In the genomic region with DNA sequence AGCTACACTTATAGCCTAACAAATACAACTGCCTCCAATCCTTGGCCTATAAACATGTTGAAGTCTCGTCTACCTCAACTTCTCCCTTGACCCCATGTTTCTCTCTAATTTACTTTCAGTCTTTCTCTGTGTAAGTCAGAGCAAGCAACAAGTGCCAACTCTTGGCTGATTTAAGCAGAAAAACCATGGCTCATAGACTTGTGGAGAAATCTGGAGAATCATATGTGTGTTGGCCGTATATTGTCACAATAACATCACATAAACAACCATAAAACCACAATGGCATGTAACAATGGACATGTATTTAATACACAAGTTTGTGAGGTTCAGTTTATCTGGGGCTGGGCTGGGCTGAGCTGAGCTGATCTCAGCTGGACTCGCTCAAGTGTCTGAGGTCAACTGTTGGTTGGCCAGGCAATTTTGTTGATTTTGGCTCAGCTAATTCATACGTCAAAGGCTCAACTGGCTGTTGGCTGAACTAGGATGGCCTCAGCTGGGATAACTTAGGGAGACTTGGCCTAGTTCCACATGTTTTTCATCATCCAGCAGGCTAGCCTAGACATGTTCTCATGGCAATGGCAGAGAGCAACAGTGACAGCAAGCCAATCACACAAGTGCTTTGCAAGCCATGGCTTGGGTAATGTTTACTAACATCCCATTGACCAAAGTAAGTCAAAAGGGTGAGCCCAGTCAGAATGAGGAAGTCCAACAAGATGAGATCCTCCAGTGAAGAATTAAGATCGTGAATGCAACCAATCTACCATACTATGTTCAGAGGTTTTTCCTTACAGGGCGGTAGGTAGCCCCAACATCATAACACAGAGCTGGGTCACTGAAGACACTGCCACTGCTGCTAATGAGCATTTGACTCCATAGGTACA, we compare ENCODE assay signal across 8 cellular contexts. TPM values are rescaled to one million over a fixed set of nuclear protein-coding genes. Genes with fewer than 3 reads are reported as not detected.
DNase-seq lines count a peak whose midpoint lies in the region; ATAC-seq and TF ChIP-seq lines count a peak whose summit lies in the region.

No MANE protein-coding gene starts in this region.

- H3K4me1 ChIP-seq in A673 (ENCODE audit: insufficient read depth, low read length, poor library complexity, severe bottlenecking) = peaks cover 8% of the 10 kb centered on the region

- intact Hi-C loops in posterior vena cava (cut with DNase I) (no loop called here), A673 (cut with micrococcal nuclease; ENCODE audit: unreplicated experiment) (no loop called here)

- no peak overlapping the region for H3K4me3 ChIP-seq in fibroblast of villous mesenchyme (ENCODE audit: low read depth, low read length)
- H3K4me3 ChIP-seq in A673 (ENCODE audit: low read depth, low read length, poor library complexity, severe bottlenecking) = no peak overlapping the region

- ATAC-seq in SK-N-SH treated with all-trans-retinoic acid at 6 μM for 48 hours = peak; percentile 69

- CTCF ChIA-PET in A673 (lab: Charles Lee) = no interaction called here

- POLR2A ChIA-PET in A673 (lab: Charles Lee; ENCODE audit: low non-redundant PET) = no interaction called here

- no peaks in the 10 kb centered on the region for H3K27me3 ChIP-seq in A673 (replicated peaks; ENCODE audit: insufficient read depth, low read depth, low read length, poor library complexity)

- H3K9me3 ChIP-seq in A673 (ENCODE audit: low read depth, low read length, poor library complexity, severe bottlenecking) = no peaks in the 10 kb centered on the region

- in situ Hi-C loops in G401 (cut with HindIII; ENCODE audit: low sequenced_read_pairs) = no loop called here

- BruUV-seq in A673 (replicated peaks; lab: Mats Ljungman, UMichigan) = no TSS peak

- no peak overlapping the region for H3K27ac ChIP-seq in A673 (ENCODE audit: low read depth, low read length, poor library complexity, severe bottlenecking)

- no peaks in the 10 kb centered on the region for H3K36me3 ChIP-seq in A673 (ENCODE audit: insufficient read depth, low read length, poor library complexity, severe bottlenecking)

- DNase-seq in SIG-M5 treated with dmso at 0.1 percent for 504 hours (lab: John Stamatoyannopoulos, UW; ENCODE audit: unreplicated experiment) (peak; percentile 53), SIG-M5 (lab: John Stamatoyannopoulos, UW) (no peak), fibroblast of villous mesenchyme (ENCODE audit: low read depth) (peak; percentile 100), posterior vena cava (ENCODE audit: low spot score) (peak; percentile 82), G401 (ENCODE audit: low spot score) (no peak), A673 (ENCODE audit: low spot score) (no peak), NCI-H1048 (lab: John Stamatoyannopoulos, UW) (no peak)

- TF ChIP-seq CTCF in fibroblast of villous mesenchyme (IDR thresholded peaks at IDR 0.05; ENCODE audit: insufficient read depth, low read depth, low read length) (no peak), A673 (conservative IDR thresholded peaks at IDR 0.05; ENCODE audit: low read depth, low read length) (no peak)

TF ChIP-seq in SK-N-SH treated with all-trans-retinoic acid at 6 μM for 48 hours, 23 proteins besides CTCF, POLR2A, EP300 and RAD21 (continues in another document):
- TF ChIP-seq, protein P1, sequence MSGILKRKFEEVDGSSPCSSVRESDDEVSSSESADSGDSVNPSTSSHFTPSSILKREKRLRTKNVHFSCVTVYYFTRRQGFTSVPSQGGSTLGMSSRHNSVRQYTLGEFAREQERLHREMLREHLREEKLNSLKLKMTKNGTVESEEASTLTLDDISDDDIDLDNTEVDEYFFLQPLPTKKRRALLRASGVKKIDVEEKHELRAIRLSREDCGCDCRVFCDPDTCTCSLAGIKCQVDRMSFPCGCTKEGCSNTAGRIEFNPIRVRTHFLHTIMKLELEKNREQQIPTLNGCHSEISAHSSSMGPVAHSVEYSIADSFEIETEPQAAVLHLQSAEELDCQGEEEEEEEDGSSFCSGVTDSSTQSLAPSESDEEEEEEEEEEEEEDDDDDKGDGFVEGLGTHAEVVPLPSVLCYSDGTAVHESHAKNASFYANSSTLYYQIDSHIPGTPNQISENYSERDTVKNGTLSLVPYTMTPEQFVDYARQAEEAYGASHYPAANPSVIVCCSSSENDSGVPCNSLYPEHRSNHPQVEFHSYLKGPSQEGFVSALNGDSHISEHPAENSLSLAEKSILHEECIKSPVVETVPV (CRISPR knock-in tag; IDR thresholded peaks at IDR 0.05) = no peak
- no peak for TF ChIP-seq RARB (CRISPR knock-in tag; IDR thresholded peaks at IDR 0.05)
- TF ChIP-seq SNAI2 (CRISPR knock-in tag; IDR thresholded peaks at IDR 0.05) = peak; percentile 93
- TF ChIP-seq POU6F1 (CRISPR knock-in tag; IDR thresholded peaks at IDR 0.05; ENCODE audit: borderline replicate concordance, low read depth) = no peak
- 0 out of 2 replicates have a peak, but pooled peaks have one; percentile 20 for TF ChIP-seq TCF4 (CRISPR knock-in tag; IDR thresholded peaks at IDR 0.05; ENCODE audit: borderline replicate concordance)
- peak; percentile 51; the same call in 1 of the 2 replicates for TF ChIP-seq TOX (CRISPR knock-in tag; IDR thresholded peaks at IDR 0.05; ENCODE audit: borderline replicate concordance)
- TF ChIP-seq, protein P2, sequence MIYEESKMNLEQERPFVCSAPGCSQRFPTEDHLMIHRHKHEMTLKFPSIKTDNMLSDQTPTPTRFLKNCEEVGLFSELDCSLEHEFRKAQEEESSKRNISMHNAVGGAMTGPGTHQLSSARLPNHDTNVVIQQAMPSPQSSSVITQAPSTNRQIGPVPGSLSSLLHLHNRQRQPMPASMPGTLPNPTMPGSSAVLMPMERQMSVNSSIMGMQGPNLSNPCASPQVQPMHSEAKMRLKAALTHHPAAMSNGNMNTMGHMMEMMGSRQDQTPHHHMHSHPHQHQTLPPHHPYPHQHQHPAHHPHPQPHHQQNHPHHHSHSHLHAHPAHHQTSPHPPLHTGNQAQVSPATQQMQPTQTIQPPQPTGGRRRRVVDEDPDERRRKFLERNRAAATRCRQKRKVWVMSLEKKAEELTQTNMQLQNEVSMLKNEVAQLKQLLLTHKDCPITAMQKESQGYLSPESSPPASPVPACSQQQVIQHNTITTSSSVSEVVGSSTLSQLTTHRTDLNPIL (CRISPR knock-in tag; IDR thresholded peaks at IDR 0.05; ENCODE audit: low read depth) = no peak
- TF ChIP-seq OSR1 (CRISPR knock-in tag; IDR thresholded peaks at IDR 0.05) = no peak
- TF ChIP-seq ZNF70 (CRISPR knock-in tag; IDR thresholded peaks at IDR 0.05) = no peak
- no peak for TF ChIP-seq ARNTL (CRISPR knock-in tag; IDR thresholded peaks at IDR 0.05; ENCODE audit: borderline replicate concordance, low read depth)
- no peak for TF ChIP-seq ZC3H10 (CRISPR knock-in tag; IDR thresholded peaks at IDR 0.05)
- TF ChIP-seq GLIS3 (CRISPR knock-in tag; IDR thresholded peaks at IDR 0.05) = no peak
- no peak for TF ChIP-seq PPARA (CRISPR knock-in tag; IDR thresholded peaks at IDR 0.05; ENCODE audit: borderline replicate concordance)
- no peak for TF ChIP-seq ESRRG (CRISPR knock-in tag; IDR thresholded peaks at IDR 0.05)
- TF ChIP-seq, protein P3, sequence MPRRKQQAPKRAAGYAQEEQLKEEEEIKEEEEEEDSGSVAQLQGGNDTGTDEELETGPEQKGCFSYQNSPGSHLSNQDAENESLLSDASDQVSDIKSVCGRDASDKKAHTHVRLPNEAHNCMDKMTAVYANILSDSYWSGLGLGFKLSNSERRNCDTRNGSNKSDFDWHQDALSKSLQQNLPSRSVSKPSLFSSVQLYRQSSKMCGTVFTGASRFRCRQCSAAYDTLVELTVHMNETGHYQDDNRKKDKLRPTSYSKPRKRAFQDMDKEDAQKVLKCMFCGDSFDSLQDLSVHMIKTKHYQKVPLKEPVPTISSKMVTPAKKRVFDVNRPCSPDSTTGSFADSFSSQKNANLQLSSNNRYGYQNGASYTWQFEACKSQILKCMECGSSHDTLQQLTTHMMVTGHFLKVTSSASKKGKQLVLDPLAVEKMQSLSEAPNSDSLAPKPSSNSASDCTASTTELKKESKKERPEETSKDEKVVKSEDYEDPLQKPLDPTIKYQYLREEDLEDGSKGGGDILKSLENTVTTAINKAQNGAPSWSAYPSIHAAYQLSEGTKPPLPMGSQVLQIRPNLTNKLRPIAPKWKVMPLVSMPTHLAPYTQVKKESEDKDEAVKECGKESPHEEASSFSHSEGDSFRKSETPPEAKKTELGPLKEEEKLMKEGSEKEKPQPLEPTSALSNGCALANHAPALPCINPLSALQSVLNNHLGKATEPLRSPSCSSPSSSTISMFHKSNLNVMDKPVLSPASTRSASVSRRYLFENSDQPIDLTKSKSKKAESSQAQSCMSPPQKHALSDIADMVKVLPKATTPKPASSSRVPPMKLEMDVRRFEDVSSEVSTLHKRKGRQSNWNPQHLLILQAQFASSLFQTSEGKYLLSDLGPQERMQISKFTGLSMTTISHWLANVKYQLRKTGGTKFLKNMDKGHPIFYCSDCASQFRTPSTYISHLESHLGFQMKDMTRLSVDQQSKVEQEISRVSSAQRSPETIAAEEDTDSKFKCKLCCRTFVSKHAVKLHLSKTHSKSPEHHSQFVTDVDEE (CRISPR knock-in tag; IDR thresholded peaks at IDR 0.05) = no peak
- TF ChIP-seq ZFP30 (CRISPR knock-in tag; IDR thresholded peaks at IDR 0.05) = no peak
- TF ChIP-seq BACH2 (CRISPR knock-in tag; IDR thresholded peaks at IDR 0.05; ENCODE audit: borderline replicate concordance) = no peak

RNA-seq across cellular contexts. Expression of gene TBC1D22B, which starts 12.9 kb away (rescaled TPM):
- total RNA-seq in fibroblast of villous mesenchyme (7.1 and 10.8 TPM in 2 replicates), posterior vena cava (1 to 10 TPM; 6.2 to 8.5 TPM), A673 (2021) (13.1 and 13.5 TPM in 2 replicates)
- total RNA-seq in G401 (2014; rRNA removed; shearing (Covaris generic)) = 6.7 and 12.0 TPM in 2 replicates

RNA-seq across cellular contexts. Expression of gene TMEM217, which starts 13.3 kb away (rescaled TPM):
- 2.9 and 3.5 TPM in 2 replicates for total RNA-seq in fibroblast of villous mesenchyme
- total RNA-seq in posterior vena cava = 1 to 10 TPM in 1 of 2 donors, under 1 TPM in 1; 0.56 to 2.0 TPM
- total RNA-seq in G401 (2014; rRNA removed; shearing (Covaris generic)) = 1.2 and 1.4 TPM in 2 replicates
- total RNA-seq in A673 (2021) = 0.37 TPM in 1 of 2 replicates, not detected in the other

Comparison
In these comparisons a context has a peak if more than half of its experiments do, and no peak if none do; other contexts are left out.
1. DNase-seq: peak in SIG-M5 treated with dmso at 0.1 percent for 504 hours (single experiment), fibroblast of villous mesenchyme (single experiment) and posterior vena cava (single experiment); none in SIG-M5 (single experiment), G401 (single experiment), A673 (single experiment) and NCI-H1048 (single experiment).